15 cellular contexts compared by ENCODE assay signal in genomic region chr3:24288538-24289236, GRCh38.
DNase-seq lines count a peak whose midpoint lies in the region; ATAC-seq and TF ChIP-seq lines count a peak whose summit lies in the region.
"Had no signal": no experiment of that assay in that cellular context is flagged by ENCODE, and none has a peak within 500 bp of the region (broad histone marks: within the 10 kb centered on the region; RNA-seq: fewer than 3 reads in every experiment).

No MANE protein-coding gene starts in this region.

- 72 to 85% methylated on average over 8 of the region's 8 CpGs for WGBS in sigmoid colon, 2 donors

- POLR2A ChIA-PET in PC-3 (lab: Charles Lee; ENCODE audit: unreplicated experiment): interaction anchor here (0.6 to 0.7 kb wide), 2 partner anchors 94 to 173 kb away, joined by 3 to 5 read pairs; no protein-coding TSS in a partner anchor

- CTCF ChIA-PET in PC-3 (lab: Charles Lee): no interaction called here

- peak overlapping the region; percentile 22 for H3K4me3 ChIP-seq in coronary artery
- H3K4me3 ChIP-seq in left lung: no peak overlapping the region
- H3K4me3 ChIP-seq in sigmoid colon: peak overlapping the region in 1 of 4 donors; percentile 4
- H3K4me3 ChIP-seq in PC-3 (ENCODE audit: low read length): no peak overlapping the region

- no peaks in the 10 kb centered on the region for H3F3A ChIP-seq in PC-3 (ENCODE audit: low read length, unreplicated experiment)

- H2AFZ ChIP-seq in PC-3 (ENCODE audit: low read length): no peak overlapping the region

- intact Hi-C loops in left lung (cut with DNase I) (no loop called here), sigmoid colon (cut with DNase I) (no loop called here), PC-3 (cut with micrococcal nuclease) (no loop called here)

- ATAC-seq in left lung: peak; percentile 69
- ATAC-seq in HG02678 (IDR thresholded peaks at IDR 0.05; ENCODE audit: unreplicated experiment): no peak
- ATAC-seq in PC-3: no peak
- ATAC-seq in HG02763 (IDR thresholded peaks at IDR 0.05; ENCODE audit: unreplicated experiment): no peak
- no peak for ATAC-seq in GM18868 (IDR thresholded peaks at IDR 0.05; ENCODE audit: unreplicated experiment)

- BruUV-seq in PC-3 (replicated peaks; lab: Mats Ljungman, UMichigan): no TSS peak

- H3K9me3 ChIP-seq in left lung: peaks cover 0 to 2% of the 10 kb centered on the region in 2 donors
- no peaks in the 10 kb centered on the region for H3K9me3 ChIP-seq in sigmoid colon
- no peaks in the 10 kb centered on the region; the same call in 1 of the 2 replicates for H3K9me3 ChIP-seq in PC-3 (ENCODE audit: low read length)

- TF ChIP-seq EP300 in sigmoid colon (IDR thresholded peaks at IDR 0.05): no peak

- no peak overlapping the region for H3K9ac ChIP-seq in PC-3 (ENCODE audit: low read length)

- H3K79me2 ChIP-seq in PC-3 (ENCODE audit: low read length): no peaks in the 10 kb centered on the region

- H3K36me3 ChIP-seq in left lung: no peaks in the 10 kb centered on the region
- no peaks in the 10 kb centered on the region for H3K36me3 ChIP-seq in sigmoid colon
- H3K36me3 ChIP-seq in PC-3 (ENCODE audit: low read depth, low read length): no peaks in the 10 kb centered on the region

- no peaks in the 10 kb centered on the region for H4K20me1 ChIP-seq in PC-3 (ENCODE audit: low read length)

- peak overlapping the region; percentile 54 to 69 for H3K27ac ChIP-seq in coronary artery
- H3K27ac ChIP-seq in left lung: peak overlapping the region; percentile 49 to 53
- H3K27ac ChIP-seq in sigmoid colon: peak overlapping the region; percentile 47 to 81 (median 70)
- no peak overlapping the region for H3K27ac ChIP-seq in PC-3 (ENCODE audit: low read length)

- in situ Hi-C loops in G401 (cut with HindIII; ENCODE audit: low sequenced_read_pairs): no loop called here

- H3K4me1 ChIP-seq in left lung: peaks cover 9 to 12% of the 10 kb centered on the region in 2 donors
- peaks cover 0 to 59% (median 51%) of the 10 kb centered on the region in 4 donors for H3K4me1 ChIP-seq in sigmoid colon
- peaks cover 4% of the 10 kb centered on the region; the same call in 1 of the 2 replicates for H3K4me1 ChIP-seq in PC-3 (ENCODE audit: insufficient read depth, low read length)

- H3K4me2 ChIP-seq in PC-3 (ENCODE audit: low read length): no peak overlapping the region

- DNase-seq in G401 (ENCODE audit: low spot score) (peak; percentile 55), coronary artery (ENCODE audit: low spot score) (no peak), left lung (no peak), sigmoid colon (peak; percentile 70), PC-3 (no peak)
- DNase-seq: activated naive CD4-positive, alpha-beta T cell; cerebellar nuclear complex; DMS79 treated with DMSO at 0.1 percent for 48 hours; erythroblast; immature natural killer cell; NCI-H1694; NCI-H524 treated with DMSO at 0.1 percent for 48 hours had no signal

- H3K9me2 ChIP-seq in PC-3 (replicated peaks; ENCODE audit: low read length): no peaks in the 10 kb centered on the region

- TF ChIP-seq CTCF in coronary artery (IDR thresholded peaks at IDR 0.05) (no peak), left lung (IDR thresholded peaks at IDR 0.05) (no peak), sigmoid colon (IDR thresholded peaks at IDR 0.05) (no peak), PC-3 (conservative IDR thresholded peaks at IDR 0.05; ENCODE audit: low read depth, low read length) (no peak)

- H3K27me3 ChIP-seq in left lung: no peaks in the 10 kb centered on the region
- H3K27me3 ChIP-seq in sigmoid colon: no peaks in the 10 kb centered on the region
- no peaks in the 10 kb centered on the region for H3K27me3 ChIP-seq in PC-3 (ENCODE audit: low read length)

- TF ChIP-seq POLR2A in sigmoid colon (IDR thresholded peaks at IDR 0.05): no peak

Comparison
In these comparisons a context has a peak if more than half of its experiments do, and no peak if none do; other contexts are left out.
1. DNase-seq: peak in G401 (single experiment) and sigmoid colon (single experiment); none in coronary artery (single experiment), left lung (0 of 2) and PC-3 (single experiment).